Comparison of ENCODE assay signal across 1 cellular context in the genomic region with DNA sequence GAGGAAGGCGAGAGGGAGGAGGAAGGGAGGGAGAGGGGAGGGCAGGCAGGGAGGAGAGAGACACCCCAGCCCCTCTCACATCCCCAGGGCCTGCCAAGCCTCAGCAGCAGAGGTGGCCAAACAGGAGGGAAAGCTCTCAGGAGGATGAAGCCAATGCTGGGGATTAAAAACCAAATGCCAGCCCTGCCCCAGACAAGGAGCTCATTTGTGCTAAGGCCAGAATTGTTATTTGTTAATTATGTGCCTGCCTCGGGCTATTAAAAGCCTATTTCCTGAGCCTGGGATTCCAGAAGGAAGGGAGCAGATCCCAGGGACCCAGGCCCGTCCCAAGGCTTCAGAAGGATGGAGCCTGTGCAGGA.
TF ChIP-seq lines count a peak whose summit lies in the region.

No MANE protein-coding gene starts in this region.

TF ChIP-seq in neural cell, 6 proteins besides CTCF, POLR2A, EP300 and RAD21 (continued from another document):
- no peak for TF ChIP-seq EZH2 (IDR thresholded peaks at IDR 0.05; ENCODE audit: borderline replicate concordance, insufficient read depth, low read length, poor library complexity, severe bottlenecking)
